26 cellular contexts compared by ENCODE assay signal in the genomic region with DNA sequence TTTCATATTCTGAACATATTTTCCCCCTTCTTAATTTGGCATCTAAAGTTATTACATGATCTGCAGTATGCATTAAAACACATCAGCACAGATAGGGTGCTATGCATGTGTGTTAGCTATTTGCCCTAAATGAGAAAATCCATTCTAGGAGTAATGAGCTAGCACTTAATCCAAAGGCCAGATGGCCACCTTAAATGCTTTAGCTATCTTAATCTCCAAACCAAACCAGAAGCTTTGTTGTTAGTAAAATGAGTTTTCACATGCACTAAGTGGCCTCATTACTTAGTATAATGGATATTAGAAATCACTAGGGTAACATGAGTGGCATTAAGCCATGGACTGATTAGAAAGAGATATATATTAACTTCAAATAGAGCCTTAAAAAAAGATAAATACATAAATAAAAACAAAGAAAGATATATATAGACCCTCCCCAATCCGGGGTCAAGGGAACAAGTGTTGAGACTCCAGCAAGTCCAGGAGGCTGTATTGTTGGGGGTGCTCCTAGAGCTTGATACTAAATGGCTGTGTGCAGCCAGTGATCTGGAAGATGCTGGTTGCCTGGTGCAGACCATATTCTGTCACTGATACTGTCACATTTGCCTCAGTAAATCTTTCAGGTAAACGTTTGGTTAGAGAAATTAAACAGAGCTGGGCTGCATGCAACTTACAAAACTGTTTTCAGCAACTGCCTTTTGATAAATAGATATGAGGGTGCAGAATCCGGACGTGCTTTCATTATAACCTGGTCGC.
DNase-seq lines count a peak whose midpoint lies in the region; ATAC-seq, FAIRE-seq and TF ChIP-seq lines count a peak whose summit lies in the region.
"Had no signal": no experiment of that assay in that cellular context is flagged by ENCODE, and none has a peak within 500 bp of the region (broad histone marks: within the 10 kb centered on the region; RNA-seq: fewer than 3 reads in every experiment).

No MANE protein-coding gene starts in this region.

- DNase-seq in D721Med (ENCODE audit: insufficient read length, low spot score): peak; percentile 45
- DNase-seq in NCI-H82 treated with DMSO at 0.1 percent for 48 hours (lab: John Stamatoyannopoulos, UW; ENCODE audit: unreplicated experiment): peak; percentile 97
- no peak for DNase-seq in pancreas
- DNase-seq in HCEC 1CT: no peak
- no peak for DNase-seq in activated CD4-positive, alpha-beta T cell treated with anti-CD3 and anti-CD28 coated beads, Interleukin-2, amount 10 ng/mL, durations not matched to agents 24 days and 14 days
- no peak for DNase-seq in glomerular visceral epithelial cell (ENCODE audit: extremely low spot score)
- DNase-seq: activated CD8-positive, alpha-beta T cell treated with anti-CD3 and anti-CD28 coated beads, Interleukin-2, amount 10 ng/mL, durations not matched to agents 7 days and 5 days; CD8-positive, alpha-beta memory T cell; DMS53; NCI-H146; NCI-H446; right cardiac atrium; stimulated activated CD4-positive, alpha-beta T cell treated with anti-CD3 and anti-CD28 coated beads, Interleukin-1b, Interleukin-23, amount 100 ng/mL, for 48 hours; T-helper 17 cell; testis had no signal

- H3K27me3 ChIP-seq in endocrine pancreas (ENCODE audit: control insufficient read depth, insufficient read depth, low read length) (no peaks in the 10 kb centered on the region), pancreas (peaks cover 0 to 5% (median 0%) of the 10 kb centered on the region in 4 donors)
- H3K27me3 ChIP-seq: gastroesophageal sphincter, testis, vagina had no signal

- FAIRE-seq in D721Med (lab: Jason Lieb, UNC): peak; percentile 99
- FAIRE-seq in pancreas (lab: Jason Lieb, UNC): no peak
- FAIRE-seq: endothelial cell of umbilical vein had no signal

- H3K9ac ChIP-seq in endocrine pancreas (ENCODE audit: control insufficient read depth, insufficient read depth, low read length): no peak overlapping the region

- ATAC-seq in pancreas (peak in 3 of 4 donors; percentile 30 to 86 (median 55)), HG03139 (IDR thresholded peaks at IDR 0.05; ENCODE audit: unreplicated experiment) (no peak)
- ATAC-seq: activated CD8-positive, alpha-beta T cell treated with anti-CD3 and anti-CD28 coated beads, Interleukin-2, amount 10 ng/mL, durations not matched to agents 7 days and 5 days; activated T-helper 17 cell treated with anti-CD3 and anti-CD28 coated beads, Interleukin-2, amount 50 U/mL, for 72 hours; gastroesophageal sphincter; left lobe of liver; right cardiac atrium; T-helper 17 cell had no signal

- peak overlapping the region; percentile 59 for H3K4me3 ChIP-seq in endocrine pancreas (ENCODE audit: control insufficient read depth, insufficient read depth, low read length)
- H3K4me3 ChIP-seq in pancreas: no peak overlapping the region
- H3K4me3 ChIP-seq: gastroesophageal sphincter, testis, vagina had no signal

- H3K4me3 Mint-ChIP-seq in activated CD4-positive, alpha-beta T cell treated with anti-CD3 and anti-CD28 coated beads, Interleukin-2, amount 10 ng/mL, durations not matched to agents 24 days and 14 days: no peak overlapping the region
- H3K4me3 Mint-ChIP-seq: activated CD8-positive, alpha-beta T cell treated with anti-CD3 and anti-CD28 coated beads, Interleukin-2, amount 10 ng/mL, durations not matched to agents 7 days and 5 days; activated naive CD4-positive, alpha-beta T cell treated with anti-CD3 and anti-CD28 coated beads, Interleukin-2, amount 50 U/mL, for 24 hours; activated T-helper 17 cell treated with anti-CD3 and anti-CD28 coated beads, Interleukin-2, amount 50 U/mL, for 72 hours; B cell; CD8-positive, alpha-beta memory T cell; neural crest cell; stimulated activated naive CD8-positive, alpha-beta T cell treated with anti-CD3 and anti-CD28 coated beads, Interleukin-15, Interleukin-2, amounts not matched to agents 100 ng/mL and 50 ng/mL, for 24 hours; T-helper 17 cell had no signal

- H3K27ac Mint-ChIP-seq in activated CD4-positive, alpha-beta T cell treated with anti-CD3 and anti-CD28 coated beads, Interleukin-2, amount 10 ng/mL, durations not matched to agents 24 days and 14 days: no peak overlapping the region
- H3K27ac Mint-ChIP-seq: activated CD8-positive, alpha-beta T cell treated with anti-CD3 and anti-CD28 coated beads, Interleukin-2, amount 10 ng/mL, durations not matched to agents 7 days and 5 days; activated naive CD4-positive, alpha-beta T cell treated with anti-CD3 and anti-CD28 coated beads, Interleukin-2, amount 50 U/mL, for 24 hours; activated T-helper 17 cell treated with anti-CD3 and anti-CD28 coated beads, Interleukin-2, amount 50 U/mL, for 72 hours; B cell; stimulated activated naive CD8-positive, alpha-beta T cell treated with anti-CD3 and anti-CD28 coated beads, Interleukin-15, Interleukin-2, amounts not matched to agents 100 ng/mL and 50 ng/mL, for 24 hours; T-helper 17 cell had no signal

- no peak overlapping the region for H3K27ac ChIP-seq in pancreas
- H3K27ac ChIP-seq: gastroesophageal sphincter, testis, vagina had no signal

- H3K4me1 Mint-ChIP-seq in activated CD4-positive, alpha-beta T cell treated with anti-CD3 and anti-CD28 coated beads, Interleukin-2, amount 10 ng/mL, durations not matched to agents 24 days and 14 days: no peaks in the 10 kb centered on the region
- H3K4me1 Mint-ChIP-seq: activated naive CD4-positive, alpha-beta T cell treated with anti-CD3 and anti-CD28 coated beads, Interleukin-2, amount 50 U/mL, for 24 hours; activated T-helper 17 cell treated with anti-CD3 and anti-CD28 coated beads, Interleukin-2, amount 50 U/mL, for 72 hours; CD8-positive, alpha-beta memory T cell had no signal

- H3K4me1 ChIP-seq in endocrine pancreas (ENCODE audit: control insufficient read depth, insufficient read depth, low read length): peaks cover 17% of the 10 kb centered on the region
- no peaks in the 10 kb centered on the region for H3K4me1 ChIP-seq in pancreas
- H3K4me1 ChIP-seq: gastroesophageal sphincter, testis, vagina had no signal

- no peaks in the 10 kb centered on the region for H3K9me3 Mint-ChIP-seq in activated CD4-positive, alpha-beta T cell treated with anti-CD3 and anti-CD28 coated beads, Interleukin-2, amount 10 ng/mL, durations not matched to agents 24 days and 14 days
- H3K9me3 Mint-ChIP-seq: activated naive CD4-positive, alpha-beta T cell treated with anti-CD3 and anti-CD28 coated beads, Interleukin-2, amount 50 U/mL, for 24 hours; activated T-helper 17 cell treated with anti-CD3 and anti-CD28 coated beads, Interleukin-2, amount 50 U/mL, for 72 hours; CD8-positive, alpha-beta memory T cell; neural crest cell; stimulated activated naive CD8-positive, alpha-beta T cell treated with anti-CD3 and anti-CD28 coated beads, Interleukin-15, Interleukin-2, amounts not matched to agents 100 ng/mL and 50 ng/mL, for 24 hours had no signal

- TF ChIP-seq CTCF in D721Med (IDR thresholded peaks at IDR 0.05; ENCODE audit: insufficient read depth, missing control alignments) (no peak), pancreas (IDR thresholded peaks at IDR 0.05) (no peak)

- 73 to 75% methylated on average over 5 of the region's 5 CpGs for WGBS in pancreas, 2 donors

- peaks cover 2% of the 10 kb centered on the region for H3K27me3 Mint-ChIP-seq in activated CD4-positive, alpha-beta T cell treated with anti-CD3 and anti-CD28 coated beads, Interleukin-2, amount 10 ng/mL, durations not matched to agents 24 days and 14 days
- H3K27me3 Mint-ChIP-seq: activated naive CD4-positive, alpha-beta T cell treated with anti-CD3 and anti-CD28 coated beads, Interleukin-2, amount 50 U/mL, for 24 hours; stimulated activated naive CD8-positive, alpha-beta T cell treated with anti-CD3 and anti-CD28 coated beads, Interleukin-15, Interleukin-2, amounts not matched to agents 100 ng/mL and 50 ng/mL, for 24 hours had no signal

- no peaks in the 10 kb centered on the region for H3K9me3 ChIP-seq in endocrine pancreas (ENCODE audit: control insufficient read depth, low read length)
- no peaks in the 10 kb centered on the region for H3K9me3 ChIP-seq in pancreas
- H3K9me3 ChIP-seq: gastroesophageal sphincter, testis, vagina had no signal

- intact Hi-C loops in pancreas (cut with DNase I): no loop called here
- intact Hi-C loops in activated CD4-positive, alpha-beta T cell treated with anti-CD3 and anti-CD28 coated beads, Interleukin-2, amount 10 ng/mL, durations not matched to agents 24 days and 14 days (cut with micrococcal nuclease): no loop called here

- H3K36me3 Mint-ChIP-seq in activated CD4-positive, alpha-beta T cell treated with anti-CD3 and anti-CD28 coated beads, Interleukin-2, amount 10 ng/mL, durations not matched to agents 24 days and 14 days (ENCODE audit: low read depth): peaks cover 2% of the 10 kb centered on the region
- H3K36me3 Mint-ChIP-seq: activated naive CD4-positive, alpha-beta T cell treated with anti-CD3 and anti-CD28 coated beads, Interleukin-2, amount 50 U/mL, for 24 hours; CD8-positive, alpha-beta memory T cell had no signal

- H3K36me3 ChIP-seq in endocrine pancreas (ENCODE audit: control insufficient read depth, insufficient read depth, low read length): peaks cover 4% of the 10 kb centered on the region
- no peaks in the 10 kb centered on the region for H3K36me3 ChIP-seq in pancreas
- H3K36me3 ChIP-seq: vagina had no signal

Comparison
In these comparisons a context has a peak if more than half of its experiments do, and no peak if none do; other contexts are left out.
1. DNase-seq: peak in D721Med (single experiment) and NCI-H82 treated with DMSO at 0.1 percent for 48 hours (single experiment); none in pancreas (0 of 6), HCEC 1CT (single experiment), activated CD4-positive, alpha-beta T cell treated with anti-CD3 and anti-CD28 coated beads, Interleukin-2, amount 10 ng/mL, durations not matched to agents 24 days and 14 days (single experiment) and glomerular visceral epithelial cell (single experiment).